ENCODE assay signal across 8 cellular contexts in genomic region chr1:27525296-27526271, GRCh38. TPM values are rescaled to one million over a fixed set of nuclear protein-coding genes. Genes with fewer than 3 reads are reported as not detected.
A peak's percentile ranks its signal among the peaks of the same experiment; 100 is the strongest.
DNase-seq lines count a peak whose midpoint lies in the region; ATAC-seq and TF ChIP-seq lines count a peak whose summit lies in the region.

No MANE protein-coding gene starts in this region.

- peak; percentile 49 for ATAC-seq in GM19395 (IDR thresholded peaks at IDR 0.05; ENCODE audit: unreplicated experiment)

- DNase-seq in C1 segment of cervical spinal cord (lab: John Stamatoyannopoulos, UW) (peak in 9 of 14 donors; percentile 24 to 70 (median 54)), NCI-H128 (lab: John Stamatoyannopoulos, UW; ENCODE audit: unreplicated experiment) (peak; percentile 26), ecto neural progenitor cell (ENCODE audit: low spot score) (peak; percentile 65), mesothelial cell of epicardium (ENCODE audit: low spot score in 2 of 2, unreplicated experiment in 2 of 2) (peak in 1 of 2 experiments; percentile 70), stromal cell of bone marrow (ENCODE audit: low read depth) (peak; percentile 41), ACHN (no peak)

- peak overlapping the region; percentile 92 for H3K27ac Mint-ChIP-seq in mesothelial cell of epicardium

- H3K27ac ChIP-seq in VCaP: peak overlapping the region; percentile 97

- H3K9me3 Mint-ChIP-seq in mesothelial cell of epicardium: no peaks in the 10 kb centered on the region

- peaks cover 76% of the 10 kb centered on the region for H3K4me1 Mint-ChIP-seq in mesothelial cell of epicardium

- H3K27me3 Mint-ChIP-seq in mesothelial cell of epicardium (ENCODE audit: low read depth): no peaks in the 10 kb centered on the region

- H3K36me3 Mint-ChIP-seq in mesothelial cell of epicardium: no peaks in the 10 kb centered on the region

- peak overlapping the region; percentile 54 for H3K4me3 Mint-ChIP-seq in mesothelial cell of epicardium

- in situ Hi-C loops in ACHN (cut with HindIII; ENCODE audit: low pct_ligation_motif_present, low pct_unique_long_range_greater_than_20kb, low sequenced_read_pairs): no loop called here

- TF ChIP-seq CTCF in VCaP (conservative IDR thresholded peaks at IDR 0.05) (no peak), mesothelial cell of epicardium (IDR thresholded peaks at IDR 0.05; ENCODE audit: unreplicated experiment) (no peak)

RNA-seq across cellular contexts. Expression of gene WASF2, which starts 35.6 kb away (rescaled TPM):
- total RNA-seq in mesothelial cell of epicardium: 97.8 to 102 TPM (median 99.3 TPM) in 3 replicates
